In genomic region chr15:70343961-70344360, GRCh38 we compare ENCODE assay signal across 25 cellular contexts.
DNase-seq lines count a peak whose midpoint lies in the region; ATAC-seq and TF ChIP-seq lines count a peak whose summit lies in the region.
"Had no signal": no experiment of that assay in that cellular context is flagged by ENCODE, and none has a peak within 500 bp of the region (broad histone marks: within the 10 kb centered on the region; RNA-seq: fewer than 3 reads in every experiment).

No MANE protein-coding gene starts in this region.

- peaks cover 6% of the 10 kb centered on the region for H3K27me3 Mint-ChIP-seq in brain

- H3K27ac Mint-ChIP-seq in brain: peak overlapping the region in 3 of 5 experiments; percentile 5 to 27 (median 16)
- H3K27ac Mint-ChIP-seq: activated CD4-positive, alpha-beta memory T cell treated with anti-CD3 and anti-CD28 coated beads for 36 hours; activated naive CD4-positive, alpha-beta T cell treated with anti-CD3 and anti-CD28 coated beads, Interleukin-2, amount 50 U/mL, for 72 hours; activated T-helper 2 cell treated with anti-CD3 and anti-CD28 coated beads, Interferon-gamma antibody, Interleukin-2, Interleukin-4, amounts not matched to agents 10 μg/mL and 5 μg/mL and 100 μg/mL, durations not matched to agents 14 hours and 24 hours and 36 hours; CD8-positive, alpha-beta memory T cell; T-helper 1 cell treated with Interleukin-12 subunit alpha and Interleukin-12 subunit beta and Interleukin-4 antibody, amounts not matched to agents 30 μg/mL and 1 μg/mL, for 36 hours had no signal

- no peaks in the 10 kb centered on the region for H3K36me3 Mint-ChIP-seq in brain
- H3K36me3 Mint-ChIP-seq: activated CD4-positive, alpha-beta memory T cell treated with anti-CD3 and anti-CD28 coated beads for 36 hours; activated naive CD4-positive, alpha-beta T cell treated with anti-CD3 and anti-CD28 coated beads, Interleukin-2, amount 50 U/mL, for 72 hours; CD8-positive, alpha-beta memory T cell had no signal

- TF ChIP-seq CTCF in brain (conservative IDR thresholded peaks at IDR 0.05): no peak

- ATAC-seq in sciatic nerve: no peak
- no peak for ATAC-seq in GM21825 (IDR thresholded peaks at IDR 0.05; ENCODE audit: unreplicated experiment)
- ATAC-seq in HG02870 (IDR thresholded peaks at IDR 0.05; ENCODE audit: unreplicated experiment): no peak
- ATAC-seq in HG03457 (IDR thresholded peaks at IDR 0.05; ENCODE audit: unreplicated experiment): no peak
- ATAC-seq: activated naive CD4-positive, alpha-beta T cell treated with anti-CD3 and anti-CD28 coated beads, Interleukin-2, amount 50 U/mL, for 72 hours; gastrocnemius medialis; left colon; stimulated activated naive CD8-positive, alpha-beta T cell treated with anti-CD3 and anti-CD28 coated beads, Interleukin-15, Interleukin-2, amounts not matched to agents 100 U/mL and 50 U/mL, for 24 hours had no signal

- H3K4me3 Mint-ChIP-seq in brain: peak overlapping the region in 1 of 5 experiments; percentile 15
- H3K4me3 Mint-ChIP-seq: activated CD4-positive, alpha-beta memory T cell treated with anti-CD3 and anti-CD28 coated beads for 36 hours; CD8-positive, alpha-beta memory T cell; T-helper 1 cell treated with Interleukin-12 subunit alpha and Interleukin-12 subunit beta and Interleukin-4 antibody, amounts not matched to agents 30 μg/mL and 1 μg/mL, for 36 hours had no signal

- intact Hi-C loops in sciatic nerve (cut with DNase I): no loop called here

- peaks cover 0 to 6% (median 0%) of the 10 kb centered on the region in 5 experiments for H3K9me3 Mint-ChIP-seq in brain
- H3K9me3 Mint-ChIP-seq: activated CD4-positive, alpha-beta memory T cell treated with anti-CD3 and anti-CD28 coated beads for 36 hours; activated naive CD4-positive, alpha-beta T cell treated with anti-CD3 and anti-CD28 coated beads, Interleukin-2, amount 50 U/mL, for 72 hours; activated T-helper 2 cell treated with anti-CD3 and anti-CD28 coated beads, Interferon-gamma antibody, Interleukin-2, Interleukin-4, amounts not matched to agents 10 μg/mL and 5 μg/mL and 100 μg/mL, durations not matched to agents 14 hours and 24 hours and 36 hours; CD8-positive, alpha-beta memory T cell; T-helper 1 cell treated with Interleukin-12 subunit alpha and Interleukin-12 subunit beta and Interleukin-4 antibody, amounts not matched to agents 30 μg/mL and 1 μg/mL, for 36 hours had no signal

- DNase-seq in NCI-H510A treated with DMSO at 0.1 percent for 48 hours (lab: John Stamatoyannopoulos, UW) (peak; percentile 50), NCI-H510A (lab: John Stamatoyannopoulos, UW) (no peak), NCI-H2171 (lab: John Stamatoyannopoulos, UW) (peak; percentile 40), sciatic nerve (ENCODE audit: low spot score) (peak; percentile 6)
- DNase-seq: activated CD4-positive, alpha-beta memory T cell treated with anti-CD3 and anti-CD28 coated beads for 36 hours; activated CD4-positive, CD25-positive, alpha-beta regulatory T cell treated with anti-CD3 and anti-CD28 coated beads, Interleukin-2, amount 50 U/mL, for 72 hours; CD8-positive, alpha-beta memory T cell; dermis blood vessel endothelial cell; gastrocnemius medialis; left colon; mesenchymal stem cell; MV-4-11; NCI-H187 treated with DMSO at 0.1 percent for 48 hours; NCI-H446 treated with DMSO at 0.1 percent for 48 hours; nucleus accumbens; stimulated activated naive CD8-positive, alpha-beta T cell treated with anti-CD3 and anti-CD28 coated beads, Interleukin-15, Interleukin-2, amounts not matched to agents 100 U/mL and 50 U/mL, for 24 hours; testis; uterus had no signal

- peaks cover 35% of the 10 kb centered on the region for H3K4me1 Mint-ChIP-seq in brain
